In genomic region chr1:241007668-241008067, GRCh38 we compare ENCODE assay signal across 27 cellular contexts.
"Had no signal": no experiment of that assay in that cellular context is flagged by ENCODE, and none has a peak within 500 bp of the region (broad histone marks: within the 10 kb centered on the region; RNA-seq: fewer than 3 reads in every experiment).

No MANE protein-coding gene starts in this region.

- H3K27ac ChIP-seq: Peyer's patch, RWPE1, SJSA1 had no signal

- H3K4me3 Mint-ChIP-seq: activated CD4-positive, alpha-beta T cell treated with anti-CD3 and anti-CD28 coated beads, Interleukin-2, amount 10 ng/mL, durations not matched to agents 24 days and 14 days; activated CD8-positive, alpha-beta memory T cell treated with anti-CD3 and anti-CD28 coated beads, Interleukin-2, amount 10 ng/mL, durations not matched to agents 7 days and 5 days; activated naive CD8-positive, alpha-beta T cell; activated T-cell treated with anti-CD3 and anti-CD28 coated beads, Interleukin-2, amount 50 U/mL, for 24 hours; brain; central memory CD8-positive, alpha-beta T cell; T-helper 1 cell treated with Interleukin-12 subunit alpha and Interleukin-12 subunit beta and Interleukin-4 antibody, amounts not matched to agents 30 μg/mL and 1 μg/mL, for 36 hours had no signal

- H3K4me1 ChIP-seq: Peyer's patch, SJSA1 had no signal

- DNase-seq: activated CD4-positive, alpha-beta T cell treated with anti-CD3 and anti-CD28 coated beads for 1 hour; activated CD4-positive, alpha-beta T cell treated with anti-CD3 and anti-CD28 coated beads, Interleukin-2, amount 10 ng/mL, durations not matched to agents 24 days and 14 days; activated CD4-positive, alpha-beta T cell treated with anti-CD3 and anti-CD28 coated beads, Interleukin-2, amount 50 U/mL, for 48 hours; activated CD8-positive, alpha-beta memory T cell treated with anti-CD3 and anti-CD28 coated beads, Interleukin-2, amount 10 ng/mL, durations not matched to agents 7 days and 5 days; activated effector memory CD4-positive, alpha-beta T cell treated with anti-CD3 and anti-CD28 coated beads, Interleukin-2, amount 50 U/mL, for 16 hours; activated naive CD4-positive, alpha-beta T cell treated with Interleukin-2 at 50 U/mL for 16 hours; activated T-cell treated with anti-CD3 and anti-CD28 coated beads, Interleukin-2, amount 50 U/mL, for 24 hours; amygdala; MG63; MV-4-11; NCI-H1092 treated with DMSO at 0.1 percent for 48 hours; NCI-H1417 treated with DMSO at 0.1 percent for 48 hours; NCI-H1694; NCI-H2029; NCI-H2107; NCI-H510A treated with DMSO at 0.1 percent for 48 hours; Peyer's patch; Right ventricle myocardium superior; SW 1271 had no signal

- H3K9me3 ChIP-seq: MG63, Peyer's patch, SJSA1 had no signal

- FAIRE-seq: astrocyte had no signal

- ATAC-seq: activated CD8-positive, alpha-beta memory T cell treated with anti-CD3 and anti-CD28 coated beads, Interleukin-2, amount 10 ng/mL, durations not matched to agents 7 days and 5 days; SK-N-SH treated with all-trans-retinoic acid at 6 μM for 48 hours had no signal

- H3K27me3 Mint-ChIP-seq: activated CD4-positive, alpha-beta T cell treated with anti-CD3 and anti-CD28 coated beads, Interleukin-2, amount 10 ng/mL, durations not matched to agents 24 days and 14 days; activated CD8-positive, alpha-beta memory T cell treated with anti-CD3 and anti-CD28 coated beads, Interleukin-2, amount 10 ng/mL, durations not matched to agents 7 days and 5 days; activated naive CD8-positive, alpha-beta T cell; activated T-cell treated with anti-CD3 and anti-CD28 coated beads, Interleukin-2, amount 50 U/mL, for 24 hours; brain; central memory CD8-positive, alpha-beta T cell had no signal

- H3K4me1 Mint-ChIP-seq: activated CD4-positive, alpha-beta T cell treated with anti-CD3 and anti-CD28 coated beads, Interleukin-2, amount 10 ng/mL, durations not matched to agents 24 days and 14 days; activated CD8-positive, alpha-beta memory T cell treated with anti-CD3 and anti-CD28 coated beads, Interleukin-2, amount 10 ng/mL, durations not matched to agents 7 days and 5 days; brain; central memory CD8-positive, alpha-beta T cell had no signal

- H3K36me3 ChIP-seq: MG63, Peyer's patch, SJSA1 had no signal

- H3K27me3 ChIP-seq: MG63, Peyer's patch, SJSA1 had no signal

- H3K9me3 Mint-ChIP-seq: brain had no signal

- H3K4me3 ChIP-seq: MG63, Peyer's patch, SJSA1 had no signal

- H3K36me3 Mint-ChIP-seq: activated CD8-positive, alpha-beta memory T cell treated with anti-CD3 and anti-CD28 coated beads, Interleukin-2, amount 10 ng/mL, durations not matched to agents 7 days and 5 days; activated naive CD8-positive, alpha-beta T cell; brain had no signal
